ENCODE assay signal across 19 cellular contexts in genomic region chr2:15765211-15765610, GRCh38.
A peak's percentile ranks its signal among the peaks of the same experiment; 100 is the strongest.
DNase-seq lines count a peak whose midpoint lies in the region; ATAC-seq and TF ChIP-seq lines count a peak whose summit lies in the region.
"Had no signal": no experiment of that assay in that cellular context is flagged by ENCODE, and none has a peak within 500 bp of the region (broad histone marks: within the 10 kb centered on the region; RNA-seq: fewer than 3 reads in every experiment).

No MANE protein-coding gene starts in this region.

- no peak overlapping the region for H3K4me3 ChIP-seq in lower leg skin (ENCODE audit: low read depth, poor library complexity, severe bottlenecking)
- H3K4me3 ChIP-seq: A549; BLaER1 treated with 17β-estradiol and CSF1 and Interleukin-3, amounts not matched to agents 10 nM and 100 nM had no signal

- ATAC-seq in activated CD4-positive, CD25-positive, alpha-beta regulatory T cell treated with anti-CD3 and anti-CD28 coated beads, Interleukin-2, amount 50 U/mL, for 24 hours, result no peak
- ATAC-seq: A549 had no signal

- H3K27ac ChIP-seq in C4-2B (peak overlapping the region; percentile 52), VCaP (peak overlapping the region; percentile 38; the same call in 1 of the 2 replicates)
- H3K27ac ChIP-seq: 22Rv1; A549; BLaER1 treated with 17β-estradiol and CSF1 and Interleukin-3, amounts not matched to agents 10 nM and 100 nM had no signal

- no peak for TF ChIP-seq CTCF in C4-2B (conservative IDR thresholded peaks at IDR 0.05)
- TF ChIP-seq CTCF in VCaP (conservative IDR thresholded peaks at IDR 0.05), result no peak
- no peak for TF ChIP-seq CTCF in lower leg skin (IDR thresholded peaks at IDR 0.05)

- peak; percentile 31 for DNase-seq in islet precursor cell
- peak; percentile 23 for DNase-seq in posterior vena cava (ENCODE audit: low spot score)
- no peak for DNase-seq in lower leg skin (ENCODE audit: low spot score in 2 of 2)
- DNase-seq in stimulated activated naive CD4-positive, alpha-beta T cell treated with Interleukin-2 at 50 U/mL for 16 hours (lab: John Stamatoyannopoulos, UW), result no peak
- no peak for DNase-seq in NCI-H748 (lab: John Stamatoyannopoulos, UW; ENCODE audit: unreplicated experiment)
- DNase-seq: AML-193; Caco-2; Calu3; CD4-positive, alpha-beta memory T cell; CD4-positive, CD25-positive, alpha-beta regulatory T cell; CD8-positive, alpha-beta memory T cell; DMS79 treated with DMSO at 0.1 percent for 48 hours; GF-D8 had no signal

- WGBS in lower leg skin, 2 donors, result 53 to 55% methylated on average over 5 of the region's 5 CpGs

- no peak for TF ChIP-seq POLR2A in lower leg skin (IDR thresholded peaks at IDR 0.05)

- intact Hi-C loops in posterior vena cava (cut with DNase I), result no loop called here
- intact Hi-C loops in lower leg skin (cut with DNase I; ENCODE audit: low total_unique reads), result no loop called here

Comparison
In these comparisons a context has a peak if more than half of its experiments do, and no peak if none do; other contexts are left out.
1. DNase-seq: peak in islet precursor cell (single experiment) and posterior vena cava (single experiment); none in lower leg skin (0 of 2), stimulated activated naive CD4-positive, alpha-beta T cell treated with Interleukin-2 at 50 U/mL for 16 hours (single experiment) and NCI-H748 (single experiment).